In the genomic region with DNA sequence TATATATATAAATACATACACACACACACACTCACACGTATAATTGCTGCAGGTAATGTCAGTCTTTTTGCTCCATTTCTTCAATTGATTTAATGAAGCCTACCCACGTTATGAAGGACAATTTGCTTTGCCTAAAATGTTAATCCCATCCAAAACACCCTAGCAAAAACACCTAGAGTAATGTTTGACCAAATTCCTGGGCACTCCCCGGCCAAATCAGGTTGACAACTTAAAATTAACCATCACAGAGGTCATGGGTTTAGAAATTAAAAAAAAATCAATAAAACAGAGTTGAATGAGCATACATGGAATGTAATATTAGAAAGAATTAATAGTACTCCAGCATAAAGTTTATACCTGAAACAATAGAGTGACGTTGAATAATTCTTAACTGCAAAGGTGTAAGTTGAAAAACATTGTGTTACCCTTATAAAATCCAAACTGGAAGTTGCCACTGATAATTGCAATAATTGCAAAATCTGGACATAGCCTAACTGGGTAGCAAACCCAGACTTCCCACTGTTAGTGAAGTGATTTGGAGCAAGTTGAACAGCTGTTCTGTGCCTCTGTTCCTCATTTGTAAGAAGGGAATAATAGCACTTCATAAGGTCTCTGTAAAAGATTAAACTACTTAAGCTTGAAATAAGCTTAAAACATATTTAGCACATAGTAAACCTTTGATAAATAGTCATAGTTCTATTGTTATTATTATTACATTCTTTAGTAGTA, we compare ENCODE assay signal across 2 cellular contexts.
TF ChIP-seq lines count a peak whose summit lies in the region.

No MANE protein-coding gene starts in this region.

TF ChIP-seq in WTC11, 78 proteins besides CTCF, POLR2A, EP300 and RAD21:
- TF ChIP-seq ELF4 (CRISPR knock-in tag; IDR thresholded peaks at IDR 0.05; ENCODE audit: low read depth) = no peak
- TF ChIP-seq CDX4 (CRISPR knock-in tag; IDR thresholded peaks at IDR 0.05; ENCODE audit: borderline replicate concordance) = no peak
- peak; percentile 62; the same call in 1 of the 2 replicates for TF ChIP-seq HMGA2 (CRISPR knock-in tag; IDR thresholded peaks at IDR 0.05)
- no peak for TF ChIP-seq RORB (CRISPR knock-in tag; IDR thresholded peaks at IDR 0.05)
TF ChIP-seq in WTC11: peak in this region for 1.

TF ChIP-seq in HepG2, 621 proteins besides CTCF, POLR2A, EP300 and RAD21:
- TF ChIP-seq, protein P1, sequence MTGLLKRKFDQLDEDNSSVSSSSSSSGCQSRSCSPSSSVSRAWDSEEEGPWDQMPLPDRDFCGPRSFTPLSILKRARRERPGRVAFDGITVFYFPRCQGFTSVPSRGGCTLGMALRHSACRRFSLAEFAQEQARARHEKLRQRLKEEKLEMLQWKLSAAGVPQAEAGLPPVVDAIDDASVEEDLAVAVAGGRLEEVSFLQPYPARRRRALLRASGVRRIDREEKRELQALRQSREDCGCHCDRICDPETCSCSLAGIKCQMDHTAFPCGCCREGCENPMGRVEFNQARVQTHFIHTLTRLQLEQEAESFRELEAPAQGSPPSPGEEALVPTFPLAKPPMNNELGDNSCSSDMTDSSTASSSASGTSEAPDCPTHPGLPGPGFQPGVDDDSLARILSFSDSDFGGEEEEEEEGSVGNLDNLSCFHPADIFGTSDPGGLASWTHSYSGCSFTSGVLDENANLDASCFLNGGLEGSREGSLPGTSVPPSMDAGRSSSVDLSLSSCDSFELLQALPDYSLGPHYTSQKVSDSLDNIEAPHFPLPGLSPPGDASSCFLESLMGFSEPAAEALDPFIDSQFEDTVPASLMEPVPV (CRISPR knock-in tag; IDR thresholded peaks at IDR 0.05) = no peak
- no peak for TF ChIP-seq PRMT3 (CRISPR knock-in tag; IDR thresholded peaks at IDR 0.05; ENCODE audit: borderline replicate concordance, low read depth)
- no peak for TF ChIP-seq NFE2 (CRISPR knock-in tag; IDR thresholded peaks at IDR 0.05)
- TF ChIP-seq ZNF781 (CRISPR knock-in tag; IDR thresholded peaks at IDR 0.05; ENCODE audit: borderline replicate concordance, not compliant biosample characterization) = no peak
- TF ChIP-seq, protein P2, sequence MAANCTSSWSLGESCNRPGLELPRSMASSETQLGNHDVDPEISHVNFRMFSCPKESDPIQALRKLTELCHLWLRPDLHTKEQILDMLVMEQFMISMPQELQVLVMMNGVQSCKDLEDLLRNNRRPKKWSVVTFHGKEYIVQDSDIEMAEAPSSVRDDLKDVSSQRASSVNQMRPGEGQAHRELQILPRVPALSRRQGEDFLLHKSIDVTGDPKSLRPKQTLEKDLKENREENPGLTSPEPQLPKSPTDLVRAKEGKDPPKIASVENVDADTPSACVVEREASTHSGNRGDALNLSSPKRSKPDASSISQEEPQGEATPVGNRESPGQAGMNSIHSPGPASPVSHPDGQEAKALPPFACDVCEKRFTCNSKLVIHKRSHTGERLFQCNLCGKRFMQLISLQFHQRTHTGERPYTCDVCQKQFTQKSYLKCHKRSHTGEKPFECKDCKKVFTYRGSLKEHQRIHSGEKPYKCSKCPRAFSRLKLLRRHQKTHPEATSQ (CRISPR knock-in tag; IDR thresholded peaks at IDR 0.05; ENCODE audit: borderline replicate concordance) = no peak
- no peak for TF ChIP-seq GATAD2A (CRISPR knock-in tag; IDR thresholded peaks at IDR 0.05)
- TF ChIP-seq KAT2B (IDR thresholded peaks at IDR 0.05; ENCODE audit: borderline replicate concordance, low read depth, low read length) = no peak
- no peak for TF ChIP-seq ZNF251 (CRISPR knock-in tag; IDR thresholded peaks at IDR 0.05)
- TF ChIP-seq DNMT1 (CRISPR knock-in tag; IDR thresholded peaks at IDR 0.05) = no peak
TF ChIP-seq in HepG2: peak in this region for 0.
